ENCODE assay signal across 8 cellular contexts in the genomic region with DNA sequence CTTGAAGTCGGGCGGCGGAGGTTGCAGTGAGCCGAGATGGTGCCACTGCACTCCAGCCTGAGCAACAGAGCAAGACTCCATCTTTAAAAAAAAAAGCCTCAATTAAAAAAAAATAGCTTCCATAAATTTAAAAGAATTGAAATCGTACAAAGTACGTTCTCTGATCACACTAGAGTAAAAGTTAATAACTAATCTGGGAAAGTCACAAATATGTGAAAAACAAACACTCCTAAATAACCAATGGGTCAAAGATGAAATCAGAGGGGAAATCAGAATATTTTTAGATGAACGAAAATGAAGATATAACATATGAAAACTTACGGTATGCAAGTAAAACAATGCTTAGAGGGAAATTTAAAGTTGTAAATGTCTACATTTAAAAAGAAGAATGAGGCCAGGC. TPM values are rescaled to one million over a fixed set of nuclear protein-coding genes. Genes with fewer than 3 reads are reported as not detected.
"Had no signal": no experiment of that assay in that cellular context is flagged by ENCODE, and none has a peak within 500 bp of the region (broad histone marks: within the 10 kb centered on the region; RNA-seq: fewer than 3 reads in every experiment).

No MANE protein-coding gene starts in this region.

- DNase-seq: H9, HCEC 1CT, KBM-7 had no signal

- H2AFZ ChIP-seq: GM23338 had no signal

- H3K4me2 ChIP-seq: GM23338 had no signal

- FAIRE-seq: H1, H54, HTR-8/SVneo had no signal

- ATAC-seq: GM23338 had no signal

- H3K4me3 ChIP-seq: GM23338 had no signal

RNA-seq across cellular contexts. Expression of a gene that starts 19.8 kb away (rescaled TPM):
- total RNA-seq: HT-29 had no signal
